Comparison of ENCODE assay signal across 24 cellular contexts in genomic region chr9:31590091-31590490, GRCh38.
DNase-seq lines count a peak whose midpoint lies in the region; ATAC-seq, FAIRE-seq and TF ChIP-seq lines count a peak whose summit lies in the region.
"Had no signal": no experiment of that assay in that cellular context is flagged by ENCODE, and none has a peak within 500 bp of the region (broad histone marks: within the 10 kb centered on the region; RNA-seq: fewer than 3 reads in every experiment).

No MANE protein-coding gene starts in this region.

- ATAC-seq in HG03342 (IDR thresholded peaks at IDR 0.05; ENCODE audit: unreplicated experiment) = no peak
- ATAC-seq: GM23338, HepG2, T-helper 17 cell had no signal

- DNase-seq in MCF 10A (ENCODE audit: unreplicated experiment) (peak; percentile 74), breast epithelium (ENCODE audit: low spot score in 2 of 2) (no peak), astrocyte (ENCODE audit: low read depth) (peak; percentile 30), glomerular visceral epithelial cell (ENCODE audit: extremely low spot score) (peak; percentile 55), cerebellum (ENCODE audit: low spot score) (no peak), T-helper 9 cell (no peak)
- no peak for DNase-seq in activated CD4-positive, alpha-beta T cell treated with anti-CD3 and anti-CD28 coated beads for 48 hours
- DNase-seq: activated CD4-positive, alpha-beta T cell treated with anti-CD3 and anti-CD28 coated beads, Interleukin-2, amount 10 ng/mL, durations not matched to agents 7 days and 5 days; activated naive CD4-positive, alpha-beta T cell; activated T-cell treated with anti-CD3 and anti-CD28 coated beads, Interleukin-2, amount 50 U/mL, for 48 hours; caudate nucleus; dermis blood vessel endothelial cell; DMS79 treated with DMSO at 0.1 percent for 48 hours; head of caudate nucleus; NCI-H524; SK-N-SH; T-helper 17 cell had no signal

- H3K4me1 ChIP-seq in breast epithelium (no peaks in the 10 kb centered on the region), astrocyte (ENCODE audit: insufficient read depth, low read length) (no peaks in the 10 kb centered on the region)

- H3K4me2 ChIP-seq in astrocyte (ENCODE audit: low read length) = no peak overlapping the region
- H3K4me2 ChIP-seq: GM23338, SK-N-SH had no signal

- CTCF ChIA-PET in MCF 10A (lab: Yijun Ruan, JAX) = no interaction called here

- H3K4me1 Mint-ChIP-seq in MCF 10A (ENCODE audit: insufficient read depth, unreplicated experiment) (peaks cover 14% of the 10 kb centered on the region), astrocyte (ENCODE audit: low read depth, unreplicated experiment) (peaks cover 9% of the 10 kb centered on the region)
- H3K4me1 Mint-ChIP-seq: activated CD4-positive, alpha-beta T cell treated with anti-CD3 and anti-CD28 coated beads, Interleukin-2, amount 10 ng/mL, durations not matched to agents 7 days and 5 days; GM23338; T-helper 17 cell had no signal

- no peaks in the 10 kb centered on the region for H3K27me3 Mint-ChIP-seq in MCF 10A (ENCODE audit: insufficient read depth, unreplicated experiment)
- no peaks in the 10 kb centered on the region for H3K27me3 Mint-ChIP-seq in astrocyte (ENCODE audit: low read depth, unreplicated experiment)
- H3K27me3 Mint-ChIP-seq: activated CD4-positive, alpha-beta T cell treated with anti-CD3 and anti-CD28 coated beads, Interleukin-2, amount 10 ng/mL, durations not matched to agents 7 days and 5 days; progenitor cell of endocrine pancreas had no signal

- H3K9me3 ChIP-seq in breast epithelium = no peaks in the 10 kb centered on the region
- no peaks in the 10 kb centered on the region for H3K9me3 ChIP-seq in astrocyte (ENCODE audit: insufficient read depth, low read depth, low read length)
- H3K9me3 ChIP-seq: SK-N-SH had no signal

- BruUV-seq in MCF 10A (replicated peaks; lab: Mats Ljungman, UMichigan) = no TSS peak

- FAIRE-seq in astrocyte (lab: Jason Lieb, UNC) = no peak
- FAIRE-seq: endometrium, HepG2 had no signal

- no peaks in the 10 kb centered on the region for H4K20me1 ChIP-seq in astrocyte (ENCODE audit: insufficient read depth, low read length)

- TF ChIP-seq CTCF in MCF 10A (IDR thresholded peaks at IDR 0.05; ENCODE audit: unreplicated experiment) = no peak
- no peak for TF ChIP-seq CTCF in breast epithelium (IDR thresholded peaks at IDR 0.05)
- no peak for TF ChIP-seq CTCF in astrocyte (IDR thresholded peaks at IDR 0.05; ENCODE audit: insufficient read depth, low read depth, low read length)

- H3K4me3 Mint-ChIP-seq in MCF 10A (ENCODE audit: unreplicated experiment) = no peak overlapping the region
- H3K4me3 Mint-ChIP-seq in astrocyte (ENCODE audit: unreplicated experiment) = no peak overlapping the region
- H3K4me3 Mint-ChIP-seq: activated CD4-positive, alpha-beta T cell treated with anti-CD3 and anti-CD28 coated beads, Interleukin-2, amount 10 ng/mL, durations not matched to agents 7 days and 5 days; GM23338; T-helper 17 cell had no signal

- H3K27ac Mint-ChIP-seq in MCF 10A (ENCODE audit: low read depth, unreplicated experiment) (no peak overlapping the region), astrocyte (ENCODE audit: unreplicated experiment) (no peak overlapping the region)
- H3K27ac Mint-ChIP-seq: activated CD4-positive, alpha-beta T cell treated with anti-CD3 and anti-CD28 coated beads, Interleukin-2, amount 10 ng/mL, durations not matched to agents 7 days and 5 days; GM23338; progenitor cell of endocrine pancreas; T-helper 17 cell had no signal

- no peak overlapping the region for H2AFZ ChIP-seq in astrocyte (ENCODE audit: low read depth, low read length)
- H2AFZ ChIP-seq: GM23338 had no signal

- H3K79me2 ChIP-seq in astrocyte (ENCODE audit: insufficient read depth, low read length) = no peaks in the 10 kb centered on the region

- H3K27me3 ChIP-seq in breast epithelium (no peaks in the 10 kb centered on the region), astrocyte (ENCODE audit: insufficient read depth, low read length) (no peaks in the 10 kb centered on the region)

- H3K27ac ChIP-seq in breast epithelium = no peak overlapping the region
- no peak overlapping the region for H3K27ac ChIP-seq in astrocyte (ENCODE audit: low read depth, low read length)
- H3K27ac ChIP-seq: HL-60, VCaP had no signal

- H3K9me3 Mint-ChIP-seq in MCF 10A (ENCODE audit: unreplicated experiment) = no peaks in the 10 kb centered on the region
- H3K9me3 Mint-ChIP-seq in astrocyte (ENCODE audit: unreplicated experiment) = no peaks in the 10 kb centered on the region
- H3K9me3 Mint-ChIP-seq: activated CD4-positive, alpha-beta T cell treated with anti-CD3 and anti-CD28 coated beads, Interleukin-2, amount 10 ng/mL, durations not matched to agents 7 days and 5 days; GM23338 had no signal

- intact Hi-C loops in MCF 10A (cut with micrococcal nuclease) (no loop called here), breast epithelium (cut with DNase I; ENCODE audit: low total_unique reads) (no loop called here)

- H3K36me3 ChIP-seq in breast epithelium (no peaks in the 10 kb centered on the region), astrocyte (ENCODE audit: insufficient read depth, low read length) (no peaks in the 10 kb centered on the region)

- TF ChIP-seq POLR2A in breast epithelium (IDR thresholded peaks at IDR 0.05) = no peak

- H3K9ac ChIP-seq in astrocyte (ENCODE audit: low read length) = no peak overlapping the region
- H3K9ac ChIP-seq: SK-N-SH had no signal

- H3K36me3 Mint-ChIP-seq in MCF 10A (ENCODE audit: insufficient read depth, unreplicated experiment) (no peaks in the 10 kb centered on the region), astrocyte (ENCODE audit: low read depth, unreplicated experiment) (no peaks in the 10 kb centered on the region)

- POLR2A ChIA-PET in MCF 10A (lab: Yijun Ruan, JAX) = no interaction called here

- no peak overlapping the region for H3K4me3 ChIP-seq in breast epithelium
- no peak overlapping the region for H3K4me3 ChIP-seq in astrocyte (ENCODE audit: insufficient read depth, low read depth, low read length)
- H3K4me3 ChIP-seq: GM23338 had no signal

Comparison
In these comparisons a context has a peak if more than half of its experiments do, and no peak if none do; other contexts are left out.
1. DNase-seq: peak in MCF 10A (single experiment), astrocyte (single experiment) and glomerular visceral epithelial cell (single experiment); none in breast epithelium (0 of 2), activated CD4-positive, alpha-beta T cell treated with anti-CD3 and anti-CD28 coated beads for 48 hours (single experiment), cerebellum (single experiment) and T-helper 9 cell (single experiment).